ENCODE assay signal across 2 cellular contexts in the genomic region with DNA sequence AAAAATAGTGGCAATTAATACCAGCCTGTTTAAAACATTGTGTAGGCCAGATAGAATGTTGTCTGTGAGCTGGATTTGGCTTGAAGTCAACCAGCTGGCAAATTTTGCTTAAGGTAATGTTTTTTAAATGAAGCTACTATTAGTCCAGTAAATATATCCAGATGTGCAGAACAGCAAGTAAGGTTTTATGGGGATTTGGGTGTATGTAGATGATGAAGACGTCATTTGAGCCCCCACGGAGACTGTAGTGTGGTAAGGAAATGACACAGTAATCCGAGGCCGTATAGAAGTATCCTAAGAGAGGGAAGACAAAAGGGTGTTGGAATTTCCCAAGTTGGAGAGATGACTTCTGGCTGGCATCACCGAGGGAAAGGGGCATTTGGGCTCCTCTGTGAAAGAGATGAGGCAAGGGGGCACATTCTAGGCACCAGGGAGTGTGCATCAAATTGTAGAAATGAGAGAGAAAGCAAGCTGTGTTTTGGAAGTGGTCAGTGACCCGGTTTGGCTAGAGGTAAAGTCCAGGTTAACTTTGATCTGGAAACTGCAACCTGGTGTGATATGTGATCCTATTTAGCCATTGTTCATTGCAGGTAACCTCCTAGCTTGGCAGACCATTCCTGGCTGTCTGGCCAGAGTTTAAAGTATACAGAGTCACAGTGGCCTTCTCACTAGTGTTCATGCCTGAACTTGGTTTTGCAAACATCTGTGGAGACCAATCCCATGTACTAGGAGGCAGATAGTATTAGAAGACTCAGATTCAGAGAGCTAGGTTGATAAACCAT.
TF ChIP-seq lines count a peak whose summit lies in the region.

No MANE protein-coding gene starts in this region.

TF ChIP-seq in SK-N-SH treated with all-trans-retinoic acid at 6 μM for 48 hours, 23 proteins besides CTCF, POLR2A, EP300 and RAD21 (continued from another document):
- TF ChIP-seq ZFP30 (CRISPR knock-in tag; IDR thresholded peaks at IDR 0.05) (no peak), BACH2 (CRISPR knock-in tag; IDR thresholded peaks at IDR 0.05; ENCODE audit: borderline replicate concordance) (no peak)

TF ChIP-seq in SK-N-SH, 30 proteins besides CTCF, POLR2A, EP300 and RAD21 (continued from another document):
- TF ChIP-seq, protein P1, sequence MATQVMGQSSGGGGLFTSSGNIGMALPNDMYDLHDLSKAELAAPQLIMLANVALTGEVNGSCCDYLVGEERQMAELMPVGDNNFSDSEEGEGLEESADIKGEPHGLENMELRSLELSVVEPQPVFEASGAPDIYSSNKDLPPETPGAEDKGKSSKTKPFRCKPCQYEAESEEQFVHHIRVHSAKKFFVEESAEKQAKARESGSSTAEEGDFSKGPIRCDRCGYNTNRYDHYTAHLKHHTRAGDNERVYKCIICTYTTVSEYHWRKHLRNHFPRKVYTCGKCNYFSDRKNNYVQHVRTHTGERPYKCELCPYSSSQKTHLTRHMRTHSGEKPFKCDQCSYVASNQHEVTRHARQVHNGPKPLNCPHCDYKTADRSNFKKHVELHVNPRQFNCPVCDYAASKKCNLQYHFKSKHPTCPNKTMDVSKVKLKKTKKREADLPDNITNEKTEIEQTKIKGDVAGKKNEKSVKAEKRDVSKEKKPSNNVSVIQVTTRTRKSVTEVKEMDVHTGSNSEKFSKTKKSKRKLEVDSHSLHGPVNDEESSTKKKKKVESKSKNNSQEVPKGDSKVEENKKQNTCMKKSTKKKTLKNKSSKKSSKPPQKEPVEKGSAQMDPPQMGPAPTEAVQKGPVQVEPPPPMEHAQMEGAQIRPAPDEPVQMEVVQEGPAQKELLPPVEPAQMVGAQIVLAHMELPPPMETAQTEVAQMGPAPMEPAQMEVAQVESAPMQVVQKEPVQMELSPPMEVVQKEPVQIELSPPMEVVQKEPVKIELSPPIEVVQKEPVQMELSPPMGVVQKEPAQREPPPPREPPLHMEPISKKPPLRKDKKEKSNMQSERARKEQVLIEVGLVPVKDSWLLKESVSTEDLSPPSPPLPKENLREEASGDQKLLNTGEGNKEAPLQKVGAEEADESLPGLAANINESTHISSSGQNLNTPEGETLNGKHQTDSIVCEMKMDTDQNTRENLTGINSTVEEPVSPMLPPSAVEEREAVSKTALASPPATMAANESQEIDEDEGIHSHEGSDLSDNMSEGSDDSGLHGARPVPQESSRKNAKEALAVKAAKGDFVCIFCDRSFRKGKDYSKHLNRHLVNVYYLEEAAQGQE (IDR thresholded peaks at IDR 0.05; ENCODE audit: low read depth, low read length), result no peak
- TF ChIP-seq RCOR1 (IDR thresholded peaks at IDR 0.05; ENCODE audit: low read length), result no peak
- no peak for TF ChIP-seq NFIC (IDR thresholded peaks at IDR 0.05; ENCODE audit: borderline replicate concordance)
- no peak for TF ChIP-seq GATA2 (CRISPR knock-in tag; IDR thresholded peaks at IDR 0.05)
- TF ChIP-seq FOXM1 (IDR thresholded peaks at IDR 0.05; ENCODE audit: low read depth), result no peak
- TF ChIP-seq SIN3A (IDR thresholded peaks at IDR 0.05; ENCODE audit: borderline replicate concordance, low read depth, low read length), result no peak
- no peak for TF ChIP-seq NRF1 (IDR thresholded peaks at IDR 0.05; ENCODE audit: low read depth, low read length)
- no peak for TF ChIP-seq ELF1 (IDR thresholded peaks at IDR 0.05)
